In the genomic region with DNA sequence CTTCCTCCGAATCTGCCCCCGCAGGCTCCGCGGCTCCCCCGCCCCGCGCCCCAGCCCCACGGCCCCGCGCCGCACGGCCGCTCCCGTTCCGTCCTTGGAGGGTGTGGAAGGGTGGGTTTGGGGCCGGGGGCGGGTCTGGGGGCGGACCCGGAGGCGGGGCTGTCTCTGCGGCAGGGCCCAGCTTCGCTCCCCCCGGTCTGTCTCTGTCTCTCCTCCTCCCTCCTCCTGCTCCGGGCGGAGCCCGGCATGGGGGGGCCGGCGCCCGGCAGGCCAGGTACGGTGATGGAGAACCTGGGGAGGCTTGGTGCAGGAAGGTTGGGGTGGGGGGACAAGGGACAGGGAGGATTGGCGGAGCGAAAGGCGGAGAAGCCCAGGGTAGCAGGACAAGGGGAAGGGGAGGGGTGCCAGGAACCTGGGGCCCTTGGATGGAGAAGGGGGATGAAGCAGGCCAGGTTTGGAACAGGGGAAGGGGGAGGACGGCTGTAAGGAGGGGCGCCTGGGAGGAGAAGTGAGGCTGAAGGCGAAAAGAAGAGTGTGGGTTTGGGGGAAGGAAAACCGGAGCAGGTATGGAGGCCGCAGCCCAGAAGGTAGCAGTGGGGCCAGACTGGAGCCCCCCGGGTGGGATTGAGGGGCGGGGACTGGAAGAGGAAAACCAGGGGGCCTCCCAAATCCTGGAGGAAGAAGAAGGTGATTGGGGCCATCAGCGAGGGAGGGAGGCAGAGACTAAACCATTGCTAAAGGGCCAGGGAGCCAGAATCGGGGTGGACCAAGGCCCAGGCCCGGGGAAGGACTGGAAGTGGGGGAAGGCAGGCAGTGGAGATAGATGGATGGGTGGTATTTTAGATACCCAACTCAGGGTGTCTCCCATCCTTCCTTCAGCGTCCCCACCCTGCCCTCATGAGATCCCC, we compare ENCODE assay signal across 8 cellular contexts. TPM values are rescaled to one million over a fixed set of nuclear protein-coding genes. Genes with fewer than 3 reads are reported as not detected.
DNase-seq lines count a peak whose midpoint lies in the region; ATAC-seq and TF ChIP-seq lines count a peak whose summit lies in the region.

A gene (plus strand): TSS at position 200 of the 908 bp plus-strand sequence. CDS start 1,385 bp downstream, outside the sequence.

- no peaks in the 10 kb centered on the region for H3K27me3 ChIP-seq in Peyer's patch

- no peak for TF ChIP-seq POLR2A in Peyer's patch (IDR thresholded peaks at IDR 0.05)

- H3K4me3 Mint-ChIP-seq in progenitor cell of endocrine pancreas (ENCODE audit: low read depth), result peak within 1 kb of the TSS; percentile 78

- DNase-seq in GM13977 (ENCODE audit: low spot score), result peak; percentile 77
- DNase-seq in Peyer's patch, result peak; percentile 40 to 78 (median 69)
- DNase-seq in left ventricle myocardium superior, result peak; percentile 73
- DNase-seq in progenitor cell of endocrine pancreas (ENCODE audit: low spot score, unreplicated experiment), result no peak
- no peak for DNase-seq in SKM-1 (lab: John Stamatoyannopoulos, UW; ENCODE audit: unreplicated experiment)

- peaks cover 0 to 25% (median 8%) of the 10 kb centered on the region in 4 donors for H3K4me1 ChIP-seq in Peyer's patch

- H3K27ac ChIP-seq in Peyer's patch (peak within 1 kb of the TSS in 2 of 4 donors; percentile 52 to 66), angular gyrus (ENCODE audit: low read depth, low read length) (peak within 1 kb of the TSS; percentile 66)

- H3K36me3 Mint-ChIP-seq in progenitor cell of endocrine pancreas (ENCODE audit: insufficient read depth), result no peaks in the 10 kb centered on the region

- peak within 1 kb of the TSS; percentile 62 for H3K27ac Mint-ChIP-seq in progenitor cell of endocrine pancreas

- no peak for TF ChIP-seq CTCF in GM13977 (IDR thresholded peaks at IDR 0.05; ENCODE audit: extremely low read depth, insufficient read depth, missing control alignments)
- no peak for TF ChIP-seq CTCF in Peyer's patch (IDR thresholded peaks at IDR 0.05)
- no peak for TF ChIP-seq CTCF in progenitor cell of endocrine pancreas (IDR thresholded peaks at IDR 0.05; ENCODE audit: unreplicated experiment)

- no peaks in the 10 kb centered on the region for H3K9me3 Mint-ChIP-seq in progenitor cell of endocrine pancreas (ENCODE audit: low read depth)

- in situ Hi-C loops in GM13977 (cut with MboI; ENCODE audit: low pct_unique_long_range_greater_than_20kb, low sequenced_read_pairs, unreplicated experiment), result no loop called here

- H3K27me3 Mint-ChIP-seq in progenitor cell of endocrine pancreas, result no peaks in the 10 kb centered on the region

- peaks cover 16% of the 10 kb centered on the region for H3K4me1 Mint-ChIP-seq in progenitor cell of endocrine pancreas (ENCODE audit: low read depth)

- intact Hi-C loops in left ventricle myocardium superior (cut with micrococcal nuclease), result loop anchor here (5.0 kb wide), 1 partner anchor 63 kb away; no protein-coding TSS in a partner anchor

- H3K9me3 ChIP-seq in Peyer's patch, result no peaks in the 10 kb centered on the region

- H3K36me3 ChIP-seq in Peyer's patch, result no peaks in the 10 kb centered on the region

- H3K4me3 ChIP-seq in Peyer's patch, result peak within 1 kb of the TSS; percentile 42 to 85 (median 71)

- ATAC-seq in HG03139 (IDR thresholded peaks at IDR 0.05; ENCODE audit: unreplicated experiment) (peak; percentile 8), left ventricle myocardium superior (peak; percentile 56), HG03460 (IDR thresholded peaks at IDR 0.05; ENCODE audit: unreplicated experiment) (no peak)

RNA-seq across cellular contexts. Expression of the gene that starts here (rescaled TPM):
- total RNA-seq in Peyer's patch (1 to 10 TPM in 1 of 4 donors, under 1 TPM in 2, not detected in 1; 0.38 to 2.5 (median 0.40) TPM), left ventricle myocardium superior (0.32 TPM), progenitor cell of endocrine pancreas (4.6 and 4.9 TPM in 2 replicates)

Comparison
In these comparisons a context has a peak if more than half of its experiments do, and no peak if none do; other contexts are left out.
1. Peak in DNase-seq and ATAC-seq in left ventricle myocardium superior; RNA of the gene not detected or under 1 TPM.
2. DNase-seq: peak in GM13977 (single experiment) and Peyer's patch (3 of 3); none in progenitor cell of endocrine pancreas (single experiment) and SKM-1 (single experiment).